8 cellular contexts compared by ENCODE assay signal in the genomic region with DNA sequence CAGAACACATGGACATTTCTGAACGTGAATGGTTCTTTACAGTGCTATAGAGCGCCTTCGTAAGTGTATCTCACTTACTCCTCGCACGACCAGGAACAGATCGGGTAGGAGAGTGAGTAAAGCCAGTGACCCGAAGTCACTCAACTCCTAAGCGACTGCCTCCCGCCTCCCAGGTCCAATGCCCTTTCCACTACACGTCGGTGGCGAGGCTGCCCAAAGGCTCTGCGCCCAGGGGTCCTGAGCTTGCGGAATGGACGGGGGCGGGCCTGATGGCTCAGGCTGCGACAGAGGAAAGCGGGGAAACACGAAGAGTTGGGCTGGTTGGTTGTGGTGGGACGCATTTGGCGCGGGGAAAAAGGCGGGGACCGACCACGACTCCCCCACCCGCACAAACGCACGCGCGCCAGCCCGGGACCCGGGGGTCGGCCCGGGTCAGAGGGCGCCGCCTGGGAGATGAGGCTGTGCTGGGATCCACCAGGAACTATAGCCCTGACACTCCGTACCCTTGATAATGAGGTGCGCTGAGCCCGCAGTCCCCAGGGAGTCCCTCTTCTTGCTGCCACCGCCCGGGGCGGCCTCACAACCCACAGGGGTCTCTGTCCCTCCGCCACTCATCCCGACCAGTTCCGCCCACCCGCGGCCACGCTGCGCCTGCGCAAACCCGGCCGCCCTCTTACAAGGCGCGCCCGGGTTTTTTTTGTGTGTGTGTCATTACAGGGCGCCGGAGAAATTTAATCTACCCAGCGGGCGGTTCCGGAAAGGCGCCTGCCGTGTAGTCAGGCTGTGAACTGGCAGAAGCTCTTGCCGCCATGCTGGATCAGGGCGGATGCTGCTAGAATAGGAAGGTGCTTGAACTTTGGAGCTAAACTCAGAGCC. TPM values are rescaled to one million over a fixed set of nuclear protein-coding genes. Genes with fewer than 3 reads are reported as not detected.
DNase-seq lines count a peak whose midpoint lies in the region; ATAC-seq and TF ChIP-seq lines count a peak whose summit lies in the region.

TSS of gene BLOC1S5 (minus strand) at position 628 of the 876 bp plus-strand sequence. CDS start at position 615, 13 bp downstream.

- H3K4me1 ChIP-seq in right cardiac atrium (ENCODE audit: control insufficient read depth, insufficient read depth, low read length) (peaks cover 3% of the 10 kb centered on the region), uterus (no peaks in the 10 kb centered on the region)

- H3K4me3 ChIP-seq in right cardiac atrium (ENCODE audit: low read length) (peak within 1 kb of the TSS; percentile 67), uterus (peak within 1 kb of the TSS; percentile 67 to 72)

- H3K27me3 ChIP-seq in right cardiac atrium (ENCODE audit: control insufficient read depth, insufficient read depth) (no peaks in the 10 kb centered on the region), uterus (no peaks in the 10 kb centered on the region)

- H3K27ac ChIP-seq in right cardiac atrium (ENCODE audit: low read length) (peak within 1 kb of the TSS; percentile 48), uterus (peak within 1 kb of the TSS; percentile 81 to 89)

- peak; percentile 65 for DNase-seq in NCI-H187 treated with DMSO at 0.1 percent for 48 hours (lab: John Stamatoyannopoulos, UW)
- DNase-seq in anterior cingulate cortex (lab: John Stamatoyannopoulos, UW) = peak; percentile 74 to 96 (median 92)
- peak; percentile 96 to 99 (median 98) for DNase-seq in right cardiac atrium
- peak; percentile 90 for DNase-seq in pulmonary artery endothelial cell (ENCODE audit: low read depth, low spot score)
- DNase-seq in uterus = peak; percentile 94 to 97

- ATAC-seq in GM18499 (IDR thresholded peaks at IDR 0.05; ENCODE audit: insufficient read depth, unreplicated experiment) (peak; percentile 80), HG02943 (IDR thresholded peaks at IDR 0.05; ENCODE audit: low read depth, unreplicated experiment) (peak; percentile 89), right cardiac atrium (peak; percentile 99)

- WGBS in right cardiac atrium = under 1% methylated on average over 64 of the region's 64 CpGs

- intact Hi-C loops in T-helper 2 cell treated with Interferon-gamma antibody and Interleukin-4, amounts not matched to agents 100 ng/mL and 5 ng/mL, for 36 hours (cut with micrococcal nuclease) = loop anchor here (1.0 to 10.0 kb wide), 9 partner anchors 38 to 751 kb away; partner anchors contain the start of genes BMP6, CAGE1, EEF1E1 and RIOK1
- intact Hi-C loops in right cardiac atrium (cut with DNase I) = loop anchor here in 2 of 4 donors (5.0 to 10.0 kb wide), 2 partner anchors 339 to 342 kb away; partner anchors contain the start of gene BMP6 (in 1 of the 2)
- intact Hi-C loops in uterus (cut with DNase I; ENCODE audit: low total_unique reads) = no loop called here

- TF ChIP-seq CTCF in uterus (IDR thresholded peaks at IDR 0.05) = peak in 2 of 4 experiments; percentile 4 to 39

- peak; percentile 59 to 70 for TF ChIP-seq POLR2A in uterus (IDR thresholded peaks at IDR 0.05)

- no peaks in the 10 kb centered on the region for H3K9me3 ChIP-seq in right cardiac atrium (ENCODE audit: control insufficient read depth, low read length)
- no peaks in the 10 kb centered on the region for H3K9me3 ChIP-seq in uterus

- no peaks in the 10 kb centered on the region for H3K36me3 ChIP-seq in uterus

RNA-seq across cellular contexts. Expression of gene BLOC1S5, which starts in this region (rescaled TPM):
- 14.5 and 19.1 TPM in 2 replicates for total RNA-seq in T-helper 2 cell treated with Interferon-gamma antibody and Interleukin-4, amounts not matched to agents 100 ng/mL and 5 ng/mL, for 36 hours
- 10 to 100 TPM in 1 of 4 donors, 1 to 10 TPM in 3; 7.1 to 10.9 (median 8.9) TPM for total RNA-seq in right cardiac atrium
- polyA plus RNA-seq in right cardiac atrium = 6.1 TPM
- 20.2 and 22.8 TPM in 2 replicates for total RNA-seq in pulmonary artery endothelial cell
- 100 to 1,000 TPM in 1 of 4 donors, 10 to 100 TPM in 3; 15.5 to 242 (median 38.8) TPM for total RNA-seq in uterus

Comparison
In these comparisons a context has a peak if more than half of its experiments do, and no peak if none do; other contexts are left out.
1. Peak in every context shown above with its lines: DNase-seq, ATAC-seq, H3K4me3 ChIP-seq and H3K27ac ChIP-seq.